32 cellular contexts compared by ENCODE assay signal in genomic region chr2:17935242-17935885, GRCh38. TPM values are rescaled to one million over a fixed set of nuclear protein-coding genes. Genes with fewer than 3 reads are reported as not detected.
DNase-seq lines count a peak whose midpoint lies in the region; ATAC-seq and TF ChIP-seq lines count a peak whose summit lies in the region.
"Had no signal": no experiment of that assay in that cellular context is flagged by ENCODE, and none has a peak within 500 bp of the region (broad histone marks: within the 10 kb centered on the region; RNA-seq: fewer than 3 reads in every experiment).

No MANE protein-coding gene starts in this region.

- H2AK5ac ChIP-seq in mesendoderm (ENCODE audit: low read length) = no peak overlapping the region

- H3K9ac ChIP-seq in BLaER1 treated with 17β-estradiol and CSF1 and Interleukin-3, amounts not matched to agents 10 nM and 100 nM = no peak overlapping the region
- H3K9ac ChIP-seq in GM23248 (no peak overlapping the region), mesendoderm (ENCODE audit: low read length) (no peak overlapping the region)

- H3F3A ChIP-seq in GM23248 (ENCODE audit: insufficient read depth) = peaks cover 15% of the 10 kb centered on the region

- H3K9me2 ChIP-seq in GM23248 (ENCODE audit: insufficient read depth) = no peaks in the 10 kb centered on the region

- H3K36me3 ChIP-seq in BLaER1 treated with 17β-estradiol and CSF1 and Interleukin-3, amounts not matched to agents 10 nM and 100 nM = peaks cover 7 to 38% (median 21%) of the 10 kb centered on the region in 11 experiments; a peak in 21 of 22 replicates
- no peaks in the 10 kb centered on the region for H3K36me3 ChIP-seq in GM23248 (ENCODE audit: low read depth)
- H3K36me3 ChIP-seq in mesendoderm (ENCODE audit: control insufficient read depth, insufficient read depth, low read length) = no peaks in the 10 kb centered on the region
- H3K36me3 ChIP-seq: adrenal gland, BE2C, brain microvascular endothelial cell, HAP-1, prostate gland, uterus had no signal

- H3K56ac ChIP-seq in mesendoderm (ENCODE audit: low read length) = no peak overlapping the region

- peaks cover 32% of the 10 kb centered on the region for H3K4me1 Mint-ChIP-seq in WTC11
- H3K4me1 Mint-ChIP-seq in activated T-helper 17 cell treated with anti-CD3 and anti-CD28 coated beads, Interleukin-2, amount 50 U/mL, for 72 hours = no peaks in the 10 kb centered on the region
- H3K4me1 Mint-ChIP-seq: activated CD4-positive, alpha-beta memory T cell treated with anti-CD3 and anti-CD28 coated beads, Interleukin-2, amount 10 ng/mL, durations not matched to agents 7 days and 5 days; naive thymus-derived CD4-positive, alpha-beta T cell had no signal

- no peak overlapping the region for H3K23ac ChIP-seq in mesendoderm (ENCODE audit: low read length)

- no peak overlapping the region for H3K27ac ChIP-seq in BLaER1 treated with 17β-estradiol and CSF1 and Interleukin-3, amounts not matched to agents 10 nM and 100 nM
- H3K27ac ChIP-seq in GM23248 = peak overlapping the region; percentile 72
- no peak overlapping the region for H3K27ac ChIP-seq in mesendoderm (ENCODE audit: low read depth, low read length)
- H3K27ac ChIP-seq: adrenal gland, brain microvascular endothelial cell, dorsolateral prefrontal cortex, lower lobe of right lung, prostate gland, testis, uterus had no signal

- H4K5ac ChIP-seq in mesendoderm (ENCODE audit: low read length) = no peak overlapping the region

- H3K79me2 ChIP-seq in GM23248 (ENCODE audit: insufficient read depth) (no peaks in the 10 kb centered on the region), mesendoderm (ENCODE audit: control insufficient read depth, insufficient read depth, low read length) (no peaks in the 10 kb centered on the region)

- peak overlapping the region; percentile 74; the same call in 1 of the 2 replicates for H2AFZ ChIP-seq in GM23248

- peak overlapping the region in 10 of 11 experiments; percentile 5 to 52 (median 21); a peak in 15 of 22 replicates for H3K4me2 ChIP-seq in BLaER1 treated with 17β-estradiol and CSF1 and Interleukin-3, amounts not matched to agents 10 nM and 100 nM
- H3K4me2 ChIP-seq in GM23248 (ENCODE audit: unreplicated experiment) (peak overlapping the region; percentile 46), mesendoderm (ENCODE audit: low read length) (no peak overlapping the region)

- in situ Hi-C loops in GM23248 (cut with MboI) = no loop called here

- no peak for TF ChIP-seq CTCF in WTC11 (IDR thresholded peaks at IDR 0.05)

- no peaks in the 10 kb centered on the region for H4K20me1 ChIP-seq in BLaER1 treated with 17β-estradiol and CSF1 and Interleukin-3, amounts not matched to agents 10 nM and 100 nM
- no peaks in the 10 kb centered on the region for H4K20me1 ChIP-seq in GM23248 (ENCODE audit: insufficient read depth)

- no peak overlapping the region for H3K4ac ChIP-seq in mesendoderm (ENCODE audit: low read depth, low read length)

- H3K36me3 Mint-ChIP-seq in WTC11 = peaks cover 49% of the 10 kb centered on the region
- H3K36me3 Mint-ChIP-seq in activated T-helper 17 cell treated with anti-CD3 and anti-CD28 coated beads, Interleukin-2, amount 50 U/mL, for 72 hours (ENCODE audit: low read depth) = no peaks in the 10 kb centered on the region

- POLR2A ChIA-PET in WTC11 (lab: Charles Lee) = no interaction called here

- no peaks in the 10 kb centered on the region; the same call in 1 of the 2 replicates for H3K27me3 Mint-ChIP-seq in WTC11 (ENCODE audit: low read depth)
- H3K27me3 Mint-ChIP-seq in activated T-helper 17 cell treated with anti-CD3 and anti-CD28 coated beads, Interleukin-2, amount 50 U/mL, for 72 hours = peaks cover 3% of the 10 kb centered on the region
- H3K27me3 Mint-ChIP-seq: activated CD4-positive, alpha-beta memory T cell treated with anti-CD3 and anti-CD28 coated beads, Interleukin-2, amount 10 ng/mL, durations not matched to agents 7 days and 5 days had no signal

- H3K4me1 ChIP-seq in BLaER1 treated with 17β-estradiol and CSF1 and Interleukin-3, amounts not matched to agents 10 nM and 100 nM = peaks cover 20 to 39% (median 32%) of the 10 kb centered on the region in 10 experiments; a peak in 19 of 20 replicates
- H3K4me1 ChIP-seq in GM23248 (ENCODE audit: insufficient read depth) (peaks cover 25% of the 10 kb centered on the region), mesendoderm (ENCODE audit: control insufficient read depth, low read depth, low read length) (peaks cover 4% of the 10 kb centered on the region)
- H3K4me1 ChIP-seq: adrenal gland, BE2C, HAP-1, prostate gland, testis, uterus had no signal

- no peak overlapping the region for H2BK5ac ChIP-seq in mesendoderm (ENCODE audit: low read length)

- no peak overlapping the region for H2BK15ac ChIP-seq in mesendoderm (replicated peaks; ENCODE audit: low read depth)

- H3K27me3 ChIP-seq in BLaER1 treated with 17β-estradiol and CSF1 and Interleukin-3, amounts not matched to agents 10 nM and 100 nM = no peaks in the 10 kb centered on the region
- H3K27me3 ChIP-seq in GM23248 (replicated peaks; ENCODE audit: insufficient read depth) (no peaks in the 10 kb centered on the region), mesendoderm (ENCODE audit: insufficient read depth, low read length, poor library complexity) (no peaks in the 10 kb centered on the region)
- H3K27me3 ChIP-seq: adrenal gland, brain microvascular endothelial cell, heart right ventricle, testis, uterus had no signal

- H2BK120ac ChIP-seq in mesendoderm (ENCODE audit: low read depth, low read length) = no peak overlapping the region

- ATAC-seq in WTC11 = peak; percentile 91
- ATAC-seq in GM18858 (IDR thresholded peaks at IDR 0.05; ENCODE audit: unreplicated experiment) = no peak
- no peak for ATAC-seq in activated T-helper 17 cell treated with anti-CD3 and anti-CD28 coated beads, Interleukin-2, amount 50 U/mL, for 72 hours (replicated peaks)
- ATAC-seq: naive thymus-derived CD4-positive, alpha-beta T cell; sciatic nerve had no signal

- H3K9me3 ChIP-seq in BLaER1 treated with 17β-estradiol and CSF1 and Interleukin-3, amounts not matched to agents 10 nM and 100 nM (replicated peaks in 1 of 11) = peaks cover 7 to 28% (median 17%) of the 10 kb centered on the region in 11 experiments; a peak in 19 of 22 replicates
- H3K9me3 ChIP-seq in GM23248 (ENCODE audit: low read depth) = no peaks in the 10 kb centered on the region
- H3K9me3 ChIP-seq: adrenal gland, BE2C, HAP-1, prostate gland, testis, uterus had no signal

- no peaks in the 10 kb centered on the region for H3K79me1 ChIP-seq in mesendoderm (ENCODE audit: low read length)

- H3K9me3 Mint-ChIP-seq in WTC11 = peaks cover 25% of the 10 kb centered on the region
- H3K9me3 Mint-ChIP-seq in activated T-helper 17 cell treated with anti-CD3 and anti-CD28 coated beads, Interleukin-2, amount 50 U/mL, for 72 hours = no peaks in the 10 kb centered on the region
- H3K9me3 Mint-ChIP-seq: activated CD4-positive, alpha-beta memory T cell treated with anti-CD3 and anti-CD28 coated beads, Interleukin-2, amount 10 ng/mL, durations not matched to agents 7 days and 5 days; activated T-helper 1 cell treated with anti-CD3 and anti-CD28 coated beads, Interleukin-12 subunit alpha, Interleukin-12 subunit beta, Interleukin-2, Interleukin-4 antibody, amounts not matched to agents 30 ng/mL and 10 ng/mL and 1 ng/mL, durations not matched to agents 14 hours and 24 hours and 36 hours; stimulated activated naive CD8-positive, alpha-beta T cell treated with anti-CD3 and anti-CD28 coated beads, Interleukin-15, Interleukin-2, amounts not matched to agents 100 ng/mL and 50 ng/mL, for 24 hours; T-helper 2 cell treated with Interferon-gamma antibody and Interleukin-4, amounts not matched to agents 5 μg/mL and 100 μg/mL, for 36 hours had no signal

- H3K4me3 Mint-ChIP-seq in WTC11 = no peak overlapping the region
- H3K4me3 Mint-ChIP-seq in activated T-helper 17 cell treated with anti-CD3 and anti-CD28 coated beads, Interleukin-2, amount 50 U/mL, for 72 hours = no peak overlapping the region
- H3K4me3 Mint-ChIP-seq: activated CD4-positive, alpha-beta memory T cell treated with anti-CD3 and anti-CD28 coated beads, Interleukin-2, amount 10 ng/mL, durations not matched to agents 7 days and 5 days; activated naive CD4-positive, alpha-beta T cell treated with anti-CD3 and anti-CD28 coated beads for 36 hours; activated T-helper 1 cell treated with anti-CD3 and anti-CD28 coated beads, Interleukin-12 subunit alpha, Interleukin-12 subunit beta, Interleukin-2, Interleukin-4 antibody, amounts not matched to agents 30 ng/mL and 10 ng/mL and 1 ng/mL, durations not matched to agents 14 hours and 24 hours and 36 hours; naive thymus-derived CD4-positive, alpha-beta T cell; stimulated activated naive CD8-positive, alpha-beta T cell treated with anti-CD3 and anti-CD28 coated beads, Interleukin-15, Interleukin-2, amounts not matched to agents 100 ng/mL and 50 ng/mL, for 24 hours; T-helper 2 cell treated with Interferon-gamma antibody and Interleukin-4, amounts not matched to agents 5 μg/mL and 100 μg/mL, for 36 hours had no signal

- no peak overlapping the region for H4K8ac ChIP-seq in mesendoderm (ENCODE audit: low read depth, low read length)

- CTCF ChIA-PET in WTC11 (lab: Charles Lee) = interaction anchor here (1.0 kb wide), 1 partner anchor 57 kb away, joined by 3 read pairs; the partner anchor contains the start of gene KCNS3

- no peak overlapping the region for H3K4me3 ChIP-seq in BLaER1 treated with 17β-estradiol and CSF1 and Interleukin-3, amounts not matched to agents 10 nM and 100 nM
- no peak overlapping the region for H3K4me3 ChIP-seq in GM23248
- no peak overlapping the region for H3K4me3 ChIP-seq in mesendoderm (ENCODE audit: low read length)
- H3K4me3 ChIP-seq: adrenal gland, dorsolateral prefrontal cortex, HAP-1, heart right ventricle, lower lobe of right lung, prostate gland, testis, uterus had no signal

- DNase-seq in GM23248 (no peak), WTC11 (ENCODE audit: low spot score) (no peak), mesendoderm (peak; percentile 42), nucleus accumbens (lab: John Stamatoyannopoulos, UW) (no peak)
- DNase-seq: activated CD4-positive, alpha-beta memory T cell treated with anti-CD3 and anti-CD28 coated beads, Interleukin-2, amount 10 ng/mL, durations not matched to agents 7 days and 5 days; activated CD8-positive, alpha-beta memory T cell treated with anti-CD3 and anti-CD28 coated beads, Interleukin-2, amount 50 U/mL, for 4 hours; activated naive CD4-positive, alpha-beta T cell treated with anti-CD3 and anti-CD28 coated beads for 36 hours; adrenal gland; BE2C; dorsolateral prefrontal cortex; foreskin melanocyte; heart right ventricle; kidney glomerular epithelial cell; lower lobe of right lung; naive thymus-derived CD4-positive, alpha-beta T cell; NCI-H1092; NCI-H1694; NCI-H774; SHP77 treated with DMSO at 0.1 percent for 48 hours; stimulated activated CD8-positive, alpha-beta memory T cell treated with anti-CD3 and anti-CD28 coated beads, Interleukin-4, amount 100 ng/mL, for 48 hours; testis; uterus had no signal

- peak overlapping the region; percentile 72 for H3K27ac Mint-ChIP-seq in WTC11
- H3K27ac Mint-ChIP-seq in activated T-helper 17 cell treated with anti-CD3 and anti-CD28 coated beads, Interleukin-2, amount 50 U/mL, for 72 hours = no peak overlapping the region
- H3K27ac Mint-ChIP-seq: activated CD4-positive, alpha-beta memory T cell treated with anti-CD3 and anti-CD28 coated beads, Interleukin-2, amount 10 ng/mL, durations not matched to agents 7 days and 5 days; activated naive CD4-positive, alpha-beta T cell treated with anti-CD3 and anti-CD28 coated beads for 36 hours; activated T-helper 1 cell treated with anti-CD3 and anti-CD28 coated beads, Interleukin-12 subunit alpha, Interleukin-12 subunit beta, Interleukin-2, Interleukin-4 antibody, amounts not matched to agents 30 ng/mL and 10 ng/mL and 1 ng/mL, durations not matched to agents 14 hours and 24 hours and 36 hours; naive thymus-derived CD4-positive, alpha-beta T cell; stimulated activated naive CD8-positive, alpha-beta T cell treated with anti-CD3 and anti-CD28 coated beads, Interleukin-15, Interleukin-2, amounts not matched to agents 100 ng/mL and 50 ng/mL, for 24 hours; T-helper 2 cell treated with Interferon-gamma antibody and Interleukin-4, amounts not matched to agents 5 μg/mL and 100 μg/mL, for 36 hours had no signal

- WGBS in GM23248 (ENCODE audit: low coverage in 1 of 2, low lambda C conversion rate in 2 of 2, missing lambda C conversion rate in 2 of 2), 2 experiments = 84 to 89% methylated on average over 6 of the region's 6 CpGs
- WGBS in mesendoderm (ENCODE audit: extremely low coverage, insufficient coverage, low lambda C conversion rate) = no CpG with 5 or more reads among the region's 6 CpGs

- no peak overlapping the region for H3K18ac ChIP-seq in mesendoderm (ENCODE audit: low read length)

RNA-seq across cellular contexts. Expression of gene KCNS3, which starts 56.9 kb away (rescaled TPM):
- total RNA-seq in GM23248 (2014; rRNA removed; shearing (Covaris generic)) = 2.7 and 2.9 TPM in 2 replicates
- 2.5 TPM in 2 replicates for polyA plus RNA-seq in GM23248 (2016; fragmentation: Nextera tagmentation; extraction: Ambion mirVana)
- 17.4 to 25.2 TPM (median 18.1 TPM) in 3 replicates for total RNA-seq in WTC11 (2021)
- polyA plus RNA-seq in mesendoderm (2013, experiment 1 of 2) = 4.5 TPM
- 4.9 TPM for polyA plus RNA-seq in mesendoderm (2013, experiment 2 of 2)
- not detected for total RNA-seq in activated T-helper 17 cell treated with anti-CD3 and anti-CD28 coated beads, Interleukin-2, amount 50 U/mL, for 72 hours
- total RNA-seq: activated CD4-positive, alpha-beta memory T cell treated with anti-CD3 and anti-CD28 coated beads, Interleukin-2, amount 10 ng/mL, durations not matched to agents 7 days and 5 days; activated T-helper 1 cell treated with anti-CD3 and anti-CD28 coated beads, Interleukin-12 subunit alpha, Interleukin-12 subunit beta, Interleukin-2, Interleukin-4 antibody, amounts not matched to agents 30 ng/mL and 10 ng/mL and 1 ng/mL, durations not matched to agents 14 hours and 24 hours and 36 hours; naive thymus-derived CD4-positive, alpha-beta T cell had no signal
- polyA plus RNA-seq: naive thymus-derived CD4-positive, alpha-beta T cell had no signal
